ENCODE assay signal across 34 cellular contexts in genomic region chr20:934186-934840, GRCh38. TPM values are rescaled to one million over a fixed set of nuclear protein-coding genes. Genes with fewer than 3 reads are reported as not detected.
"Had no signal": no experiment of that assay in that cellular context is flagged by ENCODE, and none has a peak within 500 bp of the region (broad histone marks: within the 10 kb centered on the region; RNA-seq: fewer than 3 reads in every experiment).

No MANE protein-coding gene starts in this region.

- H3K27me3 ChIP-seq: adrenal gland, body of pancreas, hepatocyte, left lung, ovary, sigmoid colon, thyroid gland, upper lobe of right lung had no signal

- H3K27ac Mint-ChIP-seq: activated B cell treated with CpG ODN at 0.5 μM for 24 hours; activated CD8-positive, alpha-beta memory T cell treated with anti-CD3 and anti-CD28 coated beads, Interleukin-2, amount 10 ng/mL, durations not matched to agents 7 days and 5 days; activated CD8-positive, alpha-beta T cell treated with anti-CD3 and anti-CD28 coated beads for 36 hours; activated naive CD8-positive, alpha-beta T cell treated with anti-CD3 and anti-CD28 coated beads for 36 hours; activated T-cell treated with anti-CD3 and anti-CD28 coated beads, Interleukin-2, amount 50 U/mL, for 72 hours; stimulated activated naive B cell treated with anti-CD40 and anti-IgM and Interleukin-4, amounts not matched to agents 10 μg/mL and 1 μg/mL and 100 μg/mL, for 72 hours; T-helper 17 cell had no signal

- H3K27me3 Mint-ChIP-seq: activated CD8-positive, alpha-beta T cell treated with anti-CD3 and anti-CD28 coated beads for 36 hours; activated naive CD8-positive, alpha-beta T cell treated with anti-CD3 and anti-CD28 coated beads for 36 hours had no signal

- H3K4me1 Mint-ChIP-seq: activated B cell treated with CpG ODN at 0.5 μM for 24 hours; activated CD8-positive, alpha-beta memory T cell treated with anti-CD3 and anti-CD28 coated beads, Interleukin-2, amount 10 ng/mL, durations not matched to agents 7 days and 5 days; activated naive CD8-positive, alpha-beta T cell treated with anti-CD3 and anti-CD28 coated beads for 36 hours; stimulated activated naive B cell treated with anti-CD40 and anti-IgM and Interleukin-4, amounts not matched to agents 10 μg/mL and 1 μg/mL and 100 μg/mL, for 72 hours; T-helper 17 cell had no signal

- DNase-seq: activated B cell treated with CpG ODN at 0.5 μM for 24 hours; activated CD4-positive, alpha-beta T cell treated with anti-CD3 and anti-CD28 coated beads, Interleukin-2, amount 50 U/mL, for 1 hour; activated CD8-positive, alpha-beta memory T cell treated with anti-CD3 and anti-CD28 coated beads, Interleukin-2, amount 10 ng/mL, durations not matched to agents 7 days and 5 days; activated CD8-positive, alpha-beta T cell treated with anti-CD3 and anti-CD28 coated beads for 36 hours; activated naive CD4-positive, alpha-beta T cell treated with Interleukin-2 at 50 U/mL for 16 hours; activated naive CD8-positive, alpha-beta T cell treated with anti-CD3 and anti-CD28 coated beads for 36 hours; activated T-cell treated with anti-CD3 and anti-CD28 coated beads for 4 hours; activated T-cell treated with anti-CD3 and anti-CD28 coated beads, Interleukin-2, amount 50 U/mL, for 72 hours; adrenal gland; aorta; body of pancreas; effector CD8-positive, alpha-beta T cell; left lung; lower lobe of right lung; mesenchymal stem cell; mucosa of descending colon; ovary; retina; sigmoid colon; small intestine; stimulated activated CD4-positive, alpha-beta T cell treated with anti-CD3 and anti-CD28 coated beads, Interleukin-1b, Interleukin-23, amount 100 ng/mL, for 48 hours; stimulated activated naive B cell treated with anti-CD40 and anti-IgM and Interleukin-4, amounts not matched to agents 10 μg/mL and 1 μg/mL and 100 μg/mL, for 72 hours; stomach; T-helper 17 cell; thyroid gland; upper lobe of right lung had no signal

- H3K4me3 Mint-ChIP-seq: activated B cell treated with CpG ODN at 0.5 μM for 24 hours; activated CD8-positive, alpha-beta memory T cell treated with anti-CD3 and anti-CD28 coated beads, Interleukin-2, amount 10 ng/mL, durations not matched to agents 7 days and 5 days; activated CD8-positive, alpha-beta T cell treated with anti-CD3 and anti-CD28 coated beads for 36 hours; activated naive CD8-positive, alpha-beta T cell treated with anti-CD3 and anti-CD28 coated beads for 36 hours; activated T-cell treated with anti-CD3 and anti-CD28 coated beads, Interleukin-2, amount 50 U/mL, for 72 hours; natural killer cell treated with Interleukin-12 subunit alpha and Interleukin-12 subunit beta and Interleukin-15 and Interleukin-18, amount 100 ng/mL, for 72 hours; stimulated activated naive B cell treated with anti-CD40 and anti-IgM and Interleukin-4, amounts not matched to agents 10 μg/mL and 1 μg/mL and 100 μg/mL, for 72 hours; T-helper 17 cell had no signal

- H3K9me3 Mint-ChIP-seq: natural killer cell treated with Interleukin-12 subunit alpha and Interleukin-12 subunit beta and Interleukin-15 and Interleukin-18, amount 100 ng/mL, for 72 hours had no signal

- H3K36me3 ChIP-seq: adrenal gland, gastroesophageal sphincter, left lung, lower lobe of right lung, ovary, prostate gland, sigmoid colon, stomach, thyroid gland, upper lobe of right lung had no signal

- H3K9me3 ChIP-seq: adrenal gland, body of pancreas, ovary, prostate gland, thyroid gland had no signal

- H3K4me1 ChIP-seq: adrenal gland, body of pancreas, gastroesophageal sphincter, left lung, lower lobe of right lung, prostate gland, sigmoid colon, stomach, thyroid gland, upper lobe of right lung had no signal

- ATAC-seq: activated CD8-positive, alpha-beta memory T cell treated with anti-CD3 and anti-CD28 coated beads, Interleukin-2, amount 10 ng/mL, durations not matched to agents 7 days and 5 days; activated CD8-positive, alpha-beta T cell treated with anti-CD3 and anti-CD28 coated beads for 36 hours; activated T-cell treated with anti-CD3 and anti-CD28 coated beads, Interleukin-2, amount 50 U/mL, for 72 hours; body of pancreas; gastroesophageal sphincter; left lung; lower lobe of right lung; mucosa of descending colon; natural killer cell treated with Interleukin-12 subunit alpha and Interleukin-12 subunit beta and Interleukin-15 and Interleukin-18, amount 100 ng/mL, for 72 hours; SK-N-SH treated with all-trans-retinoic acid at 6 μM for 48 hours; stimulated activated naive B cell treated with anti-CD40 and anti-IgM and Interleukin-4, amounts not matched to agents 10 μg/mL and 1 μg/mL and 100 μg/mL, for 72 hours; T-helper 17 cell; upper lobe of right lung had no signal

- H3K4me3 ChIP-seq: adrenal gland, body of pancreas, gastroesophageal sphincter, hepatocyte, left lung, lower lobe of right lung, mucosa of descending colon, ovary, prostate gland, sigmoid colon, stomach, thyroid gland, upper lobe of right lung had no signal

- H3K27ac ChIP-seq: adrenal gland, body of pancreas, gastroesophageal sphincter, hepatocyte, left lung, lower lobe of right lung, ovary, prostate gland, sigmoid colon, stomach, thyroid gland, upper lobe of right lung had no signal

RNA-seq across cellular contexts. Expression of gene ANGPT4, which starts 18.2 kb away (rescaled TPM):
- total RNA-seq: activated B cell treated with CpG ODN at 0.5 μM for 24 hours; activated CD8-positive, alpha-beta memory T cell treated with anti-CD3 and anti-CD28 coated beads, Interleukin-2, amount 10 ng/mL, durations not matched to agents 7 days and 5 days; activated CD8-positive, alpha-beta T cell treated with anti-CD3 and anti-CD28 coated beads for 36 hours; activated naive CD8-positive, alpha-beta T cell treated with anti-CD3 and anti-CD28 coated beads for 36 hours; activated T-cell treated with anti-CD3 and anti-CD28 coated beads, Interleukin-2, amount 50 U/mL, for 72 hours; dermis microvascular lymphatic vessel endothelial cell; epithelial cell of proximal tubule; hepatocyte; myocyte; natural killer cell treated with Interleukin-12 subunit alpha and Interleukin-12 subunit beta and Interleukin-15 and Interleukin-18, amount 100 ng/mL, for 72 hours; T-helper 17 cell had no signal
- polyA plus RNA-seq: hepatocyte had no signal
